Comparison of ENCODE assay signal across 8 cellular contexts in genomic region chr1:77533660-77534295, GRCh38.
A peak's percentile ranks its signal among the peaks of the same experiment; 100 is the strongest.
DNase-seq lines count a peak whose midpoint lies in the region; ATAC-seq, FAIRE-seq and TF ChIP-seq lines count a peak whose summit lies in the region.

No MANE protein-coding gene starts in this region.

- H3K4me2 ChIP-seq in neural progenitor cell: no peak overlapping the region

- BruUV-seq in Panc1 (replicated peaks; lab: Mats Ljungman, UMichigan): no TSS peak

- peaks cover 2% of the 10 kb centered on the region for H3K36me3 Mint-ChIP-seq in neural progenitor cell

- peak; percentile 71 for ATAC-seq in HG03354 (IDR thresholded peaks at IDR 0.05; ENCODE audit: poor library complexity, severe bottlenecking, unreplicated experiment)
- no peak for ATAC-seq in Panc1
- no peak for ATAC-seq in GM18517 (IDR thresholded peaks at IDR 0.05; ENCODE audit: unreplicated experiment)

- no peak overlapping the region for H3K9ac ChIP-seq in neural progenitor cell

- TF ChIP-seq CTCF in Panc1 (IDR thresholded peaks at IDR 0.05) (peak; percentile 92), fibroblast of mammary gland (conservative IDR thresholded peaks at IDR 0.05; ENCODE audit: control insufficient read depth, insufficient read depth, low read depth, low read length) (peak; percentile 90), neural progenitor cell (IDR thresholded peaks at IDR 0.05) (peak; percentile 89)

- in situ Hi-C loops in Panc1 (cut with HindIII; ENCODE audit: low pct_unique_long_range_greater_than_20kb, low sequenced_read_pairs): no loop called here

- no peaks in the 10 kb centered on the region for H3K4me1 Mint-ChIP-seq in neural progenitor cell

- peak; percentile 82 for FAIRE-seq in G401.6 (lab: Jason Lieb, UNC)

- H3K79me2 ChIP-seq in neural progenitor cell (ENCODE audit: low read depth): no peaks in the 10 kb centered on the region

- H3F3A ChIP-seq in neural progenitor cell (ENCODE audit: low read depth): no peaks in the 10 kb centered on the region

- peaks cover 3% of the 10 kb centered on the region for H3K9me3 Mint-ChIP-seq in neural progenitor cell

- peak overlapping the region; percentile 74 for H2AFZ ChIP-seq in neural progenitor cell (replicated peaks)

- H4K20me1 ChIP-seq in neural progenitor cell (ENCODE audit: low read depth): no peaks in the 10 kb centered on the region

- H3K9me3 ChIP-seq in Panc1 (ENCODE audit: control insufficient read depth, insufficient read depth, low read depth, low read length): no peaks in the 10 kb centered on the region
- no peaks in the 10 kb centered on the region for H3K9me3 ChIP-seq in neural progenitor cell (ENCODE audit: low read depth)

- no peak overlapping the region for H3K27ac Mint-ChIP-seq in neural progenitor cell

- H3K36me3 ChIP-seq in Panc1 (ENCODE audit: control insufficient read depth, insufficient read depth, low read length): no peaks in the 10 kb centered on the region
- no peaks in the 10 kb centered on the region for H3K36me3 ChIP-seq in neural progenitor cell

- peaks cover 2% of the 10 kb centered on the region for H3K27me3 Mint-ChIP-seq in neural progenitor cell (ENCODE audit: insufficient read depth, low read depth)

- POLR2A ChIA-PET in Panc1 (lab: Charles Lee): no interaction called here

- H3K4me3 ChIP-seq in Panc1 (ENCODE audit: low read depth in 2 of 2, low read length in 2 of 2) (no peak overlapping the region), fibroblast of mammary gland (ENCODE audit: control insufficient read depth, low read depth, low read length) (no peak overlapping the region), neural progenitor cell (no peak overlapping the region)

- H3K4me3 Mint-ChIP-seq in neural progenitor cell: no peak overlapping the region

- CTCF ChIA-PET in Panc1 (lab: Charles Lee): interaction anchor here (0.7 to 0.8 kb wide), 5 partner anchors 10 to 114 kb away, joined by 3 to 5 read pairs (median 4); no protein-coding TSS in a partner anchor

- H3K27me3 ChIP-seq in Panc1 (ENCODE audit: control insufficient read depth, insufficient read depth, low read length): no peaks in the 10 kb centered on the region
- no peaks in the 10 kb centered on the region for H3K27me3 ChIP-seq in neural progenitor cell

- H3K4me1 ChIP-seq in Panc1 (ENCODE audit: control insufficient read depth, insufficient read depth, low read length) (peaks cover 27% of the 10 kb centered on the region), neural progenitor cell (no peaks in the 10 kb centered on the region)

- intact Hi-C loops in Panc1 (cut with micrococcal nuclease; ENCODE audit: unreplicated experiment): loop anchor here (2.0 kb wide), 1 partner anchor 385 kb away; no protein-coding TSS in a partner anchor

- H3K27ac ChIP-seq in Panc1 (ENCODE audit: low read length) (0 out of 2 replicates have a peak overlapping the region, but pooled peaks have one; percentile 8), neural progenitor cell (no peak overlapping the region), substantia nigra (ENCODE audit: low read depth, low read length, poor library complexity, severe bottlenecking) (peak overlapping the region; percentile 85)

- DNase-seq in Panc1 (ENCODE audit: low read depth, low spot score) (no peak), activated T-helper 1 cell treated with Interleukin-2 at 50 U/mL for 16 hours (ENCODE audit: low read depth) (peak; percentile 38), fibroblast of mammary gland (ENCODE audit: low read depth) (peak; percentile 79), neural progenitor cell (ENCODE audit: low spot score) (peak; percentile 66), substantia nigra (lab: John Stamatoyannopoulos, UW) (peak in 38 of 49 donors; percentile 3 to 70 (median 48))
